25 cellular contexts compared by ENCODE assay signal in the genomic region with DNA sequence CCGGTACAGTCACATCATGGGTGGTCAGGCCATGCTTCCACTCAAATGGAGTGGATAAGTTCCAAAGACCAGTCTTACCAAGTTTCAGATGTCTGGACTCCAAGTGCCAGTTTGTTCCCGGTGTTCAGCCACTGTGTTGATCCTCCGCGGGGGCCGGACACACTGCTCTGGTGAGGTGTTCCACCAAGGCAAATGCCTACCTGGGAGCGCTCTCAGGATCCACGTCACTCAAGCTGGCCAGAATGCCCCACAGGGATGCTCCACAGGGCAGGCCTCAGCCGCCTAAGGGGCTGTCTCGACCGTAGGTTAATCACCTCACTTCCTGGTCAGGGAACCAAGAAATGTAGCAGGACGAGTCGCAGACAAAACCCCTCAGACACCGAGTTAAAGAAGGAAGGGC.
"Had no signal": no experiment of that assay in that cellular context is flagged by ENCODE, and none has a peak within 500 bp of the region (broad histone marks: within the 10 kb centered on the region; RNA-seq: fewer than 3 reads in every experiment).

No MANE protein-coding gene starts in this region.

- H3K27ac ChIP-seq: colonic mucosa, coronary artery, dorsolateral prefrontal cortex, epithelial cell of prostate, esophagus muscularis mucosa, esophagus squamous epithelium, foreskin keratinocyte, gastrocnemius medialis, gastroesophageal sphincter, heart left ventricle, heart right ventricle had no signal

- H3K9me3 ChIP-seq: colonic mucosa, esophagus muscularis mucosa, esophagus squamous epithelium, gastrocnemius medialis, gastroesophageal sphincter, heart left ventricle, heart right ventricle had no signal

- H3K4me1 ChIP-seq: colonic mucosa, esophagus muscularis mucosa, esophagus squamous epithelium, foreskin keratinocyte, gastrocnemius medialis, gastroesophageal sphincter, heart left ventricle, heart right ventricle had no signal

- H3K36me3 ChIP-seq: colonic mucosa, esophagus muscularis mucosa, esophagus squamous epithelium, gastrocnemius medialis, gastroesophageal sphincter, heart left ventricle, heart right ventricle had no signal

- H3K4me3 ChIP-seq: colonic mucosa, coronary artery, dorsolateral prefrontal cortex, esophagus muscularis mucosa, esophagus squamous epithelium, gastrocnemius medialis, gastroesophageal sphincter, heart left ventricle, heart right ventricle had no signal

- H3K4me3 Mint-ChIP-seq: dendritic cell treated with granulocyte-macrophage colony-stimulating factor and Interleukin-4, amounts not matched to agents 40 ng/mL and 50 ng/mL, for 4 days; effector memory CD8-positive, alpha-beta T cell; endodermal cell had no signal

- H3K27me3 Mint-ChIP-seq: dendritic cell treated with granulocyte-macrophage colony-stimulating factor and Interleukin-4, amounts not matched to agents 40 ng/mL and 50 ng/mL, for 4 days; effector memory CD8-positive, alpha-beta T cell had no signal

- DNase-seq: colonic mucosa; cortex of kidney; dermis blood vessel endothelial cell; dorsolateral prefrontal cortex; effector CD4-positive, alpha-beta T cell; effector CD8-positive, alpha-beta T cell; effector memory CD4-positive, alpha-beta T cell; effector memory CD8-positive, alpha-beta T cell; endodermal cell; erythroblast; esophagus squamous epithelium; foreskin fibroblast; foreskin keratinocyte; foreskin melanocyte; gastrocnemius medialis; glutamatergic neuron; head of caudate nucleus; heart left ventricle; heart right ventricle had no signal

- H3K27ac Mint-ChIP-seq: dendritic cell treated with granulocyte-macrophage colony-stimulating factor and Interleukin-4, amounts not matched to agents 40 ng/mL and 50 ng/mL, for 4 days; effector memory CD8-positive, alpha-beta T cell; endodermal cell had no signal

- ATAC-seq: effector memory CD8-positive, alpha-beta T cell; esophagus mucosa; foreskin keratinocyte; gastrocnemius medialis; gastroesophageal sphincter; heart left ventricle; heart right ventricle had no signal

- H3K27me3 ChIP-seq: colonic mucosa, esophagus muscularis mucosa, esophagus squamous epithelium, foreskin keratinocyte, gastrocnemius medialis, gastroesophageal sphincter, heart left ventricle had no signal
